In the genomic region with DNA sequence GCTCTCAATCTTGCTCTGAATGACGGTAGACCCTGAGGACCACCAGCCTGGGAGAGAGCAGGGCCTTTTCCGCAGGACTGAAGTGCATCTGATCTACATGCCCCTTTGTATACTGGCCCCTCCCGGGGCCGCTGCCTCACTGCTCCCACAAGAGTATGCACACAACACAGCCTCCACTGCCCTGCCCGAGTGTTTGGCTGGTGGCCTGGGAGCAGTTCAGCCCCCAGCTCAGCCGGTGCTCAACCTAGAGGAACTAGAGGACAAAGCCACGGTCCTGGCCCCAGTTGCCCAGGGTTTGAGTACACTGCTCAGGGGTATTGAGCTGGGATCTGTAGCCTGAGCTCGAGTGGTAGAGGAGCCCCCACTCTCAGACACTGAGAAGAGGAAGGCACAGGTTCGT, we compare ENCODE assay signal across 1 cellular context.
TF ChIP-seq lines count a peak whose summit lies in the region.

No MANE protein-coding gene starts in this region.

TF ChIP-seq in K562, 482 proteins besides CTCF, POLR2A, EP300 and RAD21:
- TF ChIP-seq CBX5 (IDR thresholded peaks at IDR 0.05; ENCODE audit: borderline replicate concordance, low read depth) (no peak), ZNF217 (CRISPR knock-in tag; IDR thresholded peaks at IDR 0.05) (no peak), PRDM10 (IDR thresholded peaks at IDR 0.05; ENCODE audit: partially characterized antibody) (no peak), THRAP3 (IDR thresholded peaks at IDR 0.05; ENCODE audit: borderline replicate concordance) (no peak), PKNOX1 (IDR thresholded peaks at IDR 0.05) (no peak), TSC22D4 (tag; IDR thresholded peaks at IDR 0.05) (no peak), ZNF174 (CRISPR knock-in tag; IDR thresholded peaks at IDR 0.05) (no peak), FOXJ3 (CRISPR knock-in tag; IDR thresholded peaks at IDR 0.05) (no peak)
